8 cellular contexts compared by ENCODE assay signal in genomic region chr20:43963872-43964791, GRCh38. TPM values are rescaled to one million over a fixed set of nuclear protein-coding genes. Genes with fewer than 3 reads are reported as not detected.
DNase-seq lines count a peak whose midpoint lies in the region; ATAC-seq and TF ChIP-seq lines count a peak whose summit lies in the region.

No MANE protein-coding gene starts in this region.

- ATAC-seq in GM21423 (IDR thresholded peaks at IDR 0.05; ENCODE audit: unreplicated experiment): peak; percentile 56
- ATAC-seq in stimulated activated naive B cell treated with anti-CD40 and anti-IgM and Interleukin-4, amounts not matched to agents 10 μg/mL and 1 μg/mL and 100 μg/mL, for 72 hours (replicated peaks): peak; percentile 60
- ATAC-seq in GM18907 (IDR thresholded peaks at IDR 0.05; ENCODE audit: unreplicated experiment): no peak

- peaks cover 10 to 12% of the 10 kb centered on the region in 2 donors for H3K4me1 Mint-ChIP-seq in stimulated activated naive B cell treated with anti-CD40 and anti-IgM and Interleukin-4, amounts not matched to agents 10 μg/mL and 1 μg/mL and 100 μg/mL, for 72 hours

- H3K27me3 ChIP-seq in effector memory CD4-positive, alpha-beta T cell (replicated peaks; ENCODE audit: control insufficient read depth, insufficient read depth, low read length, poor library complexity, severe bottlenecking): no peaks in the 10 kb centered on the region

- H3K27ac Mint-ChIP-seq in stimulated activated naive B cell treated with anti-CD40 and anti-IgM and Interleukin-4, amounts not matched to agents 10 μg/mL and 1 μg/mL and 100 μg/mL, for 72 hours: no peak overlapping the region

- peaks cover 38% of the 10 kb centered on the region for H3K4me1 ChIP-seq in effector memory CD4-positive, alpha-beta T cell (ENCODE audit: control insufficient read depth, insufficient read depth, low read length, poor library complexity, severe bottlenecking)

- no peak overlapping the region for H3K4me3 Mint-ChIP-seq in stimulated activated naive B cell treated with anti-CD40 and anti-IgM and Interleukin-4, amounts not matched to agents 10 μg/mL and 1 μg/mL and 100 μg/mL, for 72 hours

- H3K9me3 Mint-ChIP-seq in stimulated activated naive B cell treated with anti-CD40 and anti-IgM and Interleukin-4, amounts not matched to agents 10 μg/mL and 1 μg/mL and 100 μg/mL, for 72 hours: no peaks in the 10 kb centered on the region

- no peak overlapping the region for H3K4me3 ChIP-seq in AG10803 (ENCODE audit: low read length)
- H3K4me3 ChIP-seq in effector memory CD4-positive, alpha-beta T cell (ENCODE audit: insufficient read depth, low read depth, low read length, poor library complexity, severe bottlenecking): no peak overlapping the region

- no peaks in the 10 kb centered on the region for H3K9me3 ChIP-seq in effector memory CD4-positive, alpha-beta T cell (ENCODE audit: control insufficient read depth, low read length)

- peaks cover 18% of the 10 kb centered on the region in 2 donors for H3K27me3 Mint-ChIP-seq in stimulated activated naive B cell treated with anti-CD40 and anti-IgM and Interleukin-4, amounts not matched to agents 10 μg/mL and 1 μg/mL and 100 μg/mL, for 72 hours

- no peaks in the 10 kb centered on the region for H3K36me3 Mint-ChIP-seq in stimulated activated naive B cell treated with anti-CD40 and anti-IgM and Interleukin-4, amounts not matched to agents 10 μg/mL and 1 μg/mL and 100 μg/mL, for 72 hours

- peak; percentile 83 for DNase-seq in AG10803 (ENCODE audit: low read depth)
- peak; percentile 94 for DNase-seq in RPMI7951 (ENCODE audit: low read depth)
- DNase-seq in effector memory CD4-positive, alpha-beta T cell: peak in 2 of 3 donors; percentile 12 to 31
- DNase-seq in stimulated activated naive B cell treated with anti-CD40 and anti-IgM and Interleukin-4, amounts not matched to agents 10 μg/mL and 1 μg/mL and 100 μg/mL, for 72 hours: no peak
- DNase-seq in occipital lobe (lab: John Stamatoyannopoulos, UW): no peak
- DNase-seq in superior temporal gyrus (ENCODE audit: extremely low spot score): no peak

- no peaks in the 10 kb centered on the region for H3K36me3 ChIP-seq in effector memory CD4-positive, alpha-beta T cell (ENCODE audit: control insufficient read depth, insufficient read depth, low read length)

- H3K27ac ChIP-seq in effector memory CD4-positive, alpha-beta T cell (ENCODE audit: insufficient read depth, low read length, poor library complexity, severe bottlenecking): no peak overlapping the region

- no peak for TF ChIP-seq CTCF in AG10803 (conservative IDR thresholded peaks at IDR 0.05; ENCODE audit: low read length)

RNA-seq across cellular contexts. Expression of gene TOX2, which starts 49.5 kb away (rescaled TPM):
- 24.7 and 25.4 TPM in 2 replicates for total RNA-seq in RPMI7951 (2014; rRNA removed; shearing (Covaris generic))
- 0.31 TPM for total RNA-seq in occipital lobe

Comparison
In these comparisons a context has a peak if more than half of its experiments do, and no peak if none do; other contexts are left out.
1. DNase-seq: peak in AG10803 (single experiment), RPMI7951 (single experiment) and effector memory CD4-positive, alpha-beta T cell (2 of 3); none in stimulated activated naive B cell treated with anti-CD40 and anti-IgM and Interleukin-4, amounts not matched to agents 10 μg/mL and 1 μg/mL and 100 μg/mL, for 72 hours (single experiment), occipital lobe (single experiment) and superior temporal gyrus (single experiment).
2. RNA of gene TOX2, which starts 49.5 kb away (total RNA-seq): 24.7 to 25.4 TPM in RPMI7951; 0.31 TPM in occipital lobe (single experiment); every median in the first group is over 10 times any median in the second.